In genomic region chr18:12786669-12787068, GRCh38 we compare ENCODE assay signal across 37 cellular contexts.
"Had no signal": no experiment of that assay in that cellular context is flagged by ENCODE, and none has a peak within 500 bp of the region (broad histone marks: within the 10 kb centered on the region; RNA-seq: fewer than 3 reads in every experiment).

No MANE protein-coding gene starts in this region.

- DNase-seq: activated B cell treated with CpG ODN at 0.5 μM for 24 hours; activated CD4-positive, alpha-beta memory T cell treated with anti-CD3 and anti-CD28 coated beads for 36 hours; activated CD4-positive, alpha-beta T cell treated with anti-CD3 and anti-CD28 coated beads for 4 hours; activated CD4-positive, alpha-beta T cell treated with anti-CD3 and anti-CD28 coated beads, Interleukin-2, amount 10 ng/mL, durations not matched to agents 24 days and 14 days; activated CD4-positive, alpha-beta T cell treated with anti-CD3 and anti-CD28 coated beads, Interleukin-2, amount 50 U/mL, for 1 hour; activated CD4-positive, alpha-beta T cell treated with anti-CD3 and anti-CD28 coated beads, Interleukin-2, amount 50 U/mL, for 4 hours; activated CD4-positive, CD25-positive, alpha-beta regulatory T cell treated with anti-CD3 and anti-CD28 coated beads, Interleukin-2, amount 50 U/mL, for 72 hours; activated CD8-positive, alpha-beta memory T cell treated with anti-CD3 and anti-CD28 coated beads, Interleukin-2, amount 50 U/mL, for 4 hours; activated CD8-positive, alpha-beta T cell treated with anti-CD3 and anti-CD28 coated beads for 36 hours; activated effector memory CD4-positive, alpha-beta T cell treated with anti-CD3 and anti-CD28 coated beads, Interleukin-2, amount 50 U/mL, for 16 hours; activated gamma-delta T cell treated with Interleukin-2 at 50 U/mL for 16 hours; activated naive CD4-positive, alpha-beta T cell; activated naive CD4-positive, alpha-beta T cell treated with anti-CD3 and anti-CD28 coated beads for 36 hours; activated naive CD4-positive, alpha-beta T cell treated with anti-CD3 and anti-CD28 coated beads, Interleukin-2, amount 50 U/mL, for 16 hours; activated naive CD8-positive, alpha-beta T cell treated with anti-CD3 and anti-CD28 coated beads for 36 hours; activated T-cell treated with anti-CD3 and anti-CD28 coated beads for 4 hours; activated T-cell treated with anti-CD3 and anti-CD28 coated beads, Interleukin-2, amount 50 U/mL, for 1 hour; activated T-cell treated with anti-CD3 and anti-CD28 coated beads, Interleukin-2, amount 50 U/mL, for 4 hours; activated T-cell treated with anti-CD3 and anti-CD28 coated beads, Interleukin-2, amount 50 U/mL, for 72 hours; adrenal gland; amniotic stem cell; aorta; body of pancreas; brain microvascular endothelial cell; central memory CD4-positive, alpha-beta T cell; cerebellar nuclear complex; T-cell; T-helper 2 cell; T-helper 9 cell had no signal

- FAIRE-seq: astrocyte, TTC549 had no signal

- H3K9me3 ChIP-seq: adrenal gland, body of pancreas, breast epithelium had no signal

- H3K4me3 Mint-ChIP-seq: activated B cell treated with CpG ODN at 0.5 μM for 24 hours; activated CD4-positive, alpha-beta memory T cell treated with anti-CD3 and anti-CD28 coated beads for 36 hours; activated CD4-positive, alpha-beta T cell treated with anti-CD3 and anti-CD28 coated beads, Interleukin-2, amount 10 ng/mL, durations not matched to agents 24 days and 14 days; activated CD8-positive, alpha-beta T cell treated with anti-CD3 and anti-CD28 coated beads for 36 hours; activated naive CD4-positive, alpha-beta T cell treated with anti-CD3 and anti-CD28 coated beads for 36 hours; activated naive CD8-positive, alpha-beta T cell treated with anti-CD3 and anti-CD28 coated beads for 36 hours; activated T-cell treated with anti-CD3 and anti-CD28 coated beads, Interleukin-2, amount 50 U/mL, for 4 hours; activated T-cell treated with anti-CD3 and anti-CD28 coated beads, Interleukin-2, amount 50 U/mL, for 72 hours; activated T-helper 1 cell treated with anti-CD3 and anti-CD28 coated beads, Interleukin-12 subunit alpha, Interleukin-12 subunit beta, Interleukin-2, Interleukin-4 antibody, amounts not matched to agents 30 ng/mL and 10 ng/mL and 1 ng/mL, durations not matched to agents 14 hours and 24 hours and 36 hours; activated T-helper 17 cell treated with anti-CD3 and anti-CD28 coated beads, Interleukin-2, amount 50 U/mL, for 72 hours; T-cell; T-helper 2 cell treated with Interferon-gamma antibody and Interleukin-4, amounts not matched to agents 5 μg/mL and 100 μg/mL, for 36 hours had no signal

- H3K4me3 ChIP-seq: adrenal gland, body of pancreas, breast epithelium had no signal

- H3K4me1 ChIP-seq: adrenal gland, body of pancreas, breast epithelium had no signal

- ATAC-seq: activated CD8-positive, alpha-beta T cell treated with anti-CD3 and anti-CD28 coated beads for 36 hours; activated naive CD4-positive, alpha-beta T cell treated with anti-CD3 and anti-CD28 coated beads, Interleukin-2, amount 50 U/mL, for 72 hours; activated T-cell treated with anti-CD3 and anti-CD28 coated beads, Interleukin-2, amount 50 U/mL, for 4 hours; activated T-cell treated with anti-CD3 and anti-CD28 coated beads, Interleukin-2, amount 50 U/mL, for 72 hours; activated T-helper 17 cell treated with anti-CD3 and anti-CD28 coated beads, Interleukin-2, amount 50 U/mL, for 72 hours; body of pancreas; T-cell had no signal

- H3K27me3 ChIP-seq: adrenal gland, body of pancreas, brain microvascular endothelial cell, breast epithelium had no signal

- H3K27me3 Mint-ChIP-seq: activated B cell treated with CpG ODN at 0.5 μM for 24 hours; activated CD4-positive, alpha-beta memory T cell treated with anti-CD3 and anti-CD28 coated beads for 36 hours; activated CD4-positive, alpha-beta T cell treated with anti-CD3 and anti-CD28 coated beads, Interleukin-2, amount 10 ng/mL, durations not matched to agents 24 days and 14 days; activated CD8-positive, alpha-beta T cell treated with anti-CD3 and anti-CD28 coated beads for 36 hours; activated naive CD8-positive, alpha-beta T cell treated with anti-CD3 and anti-CD28 coated beads for 36 hours; activated T-helper 17 cell treated with anti-CD3 and anti-CD28 coated beads, Interleukin-2, amount 50 U/mL, for 72 hours; T-cell had no signal

- H3K4me1 Mint-ChIP-seq: activated naive CD8-positive, alpha-beta T cell treated with anti-CD3 and anti-CD28 coated beads for 36 hours; activated T-helper 17 cell treated with anti-CD3 and anti-CD28 coated beads, Interleukin-2, amount 50 U/mL, for 72 hours; T-cell had no signal

- H3K9me3 Mint-ChIP-seq: activated B cell treated with CpG ODN at 0.5 μM for 24 hours; activated CD4-positive, alpha-beta memory T cell treated with anti-CD3 and anti-CD28 coated beads for 36 hours; activated CD4-positive, alpha-beta T cell treated with anti-CD3 and anti-CD28 coated beads, Interleukin-2, amount 10 ng/mL, durations not matched to agents 24 days and 14 days; activated CD8-positive, alpha-beta T cell treated with anti-CD3 and anti-CD28 coated beads for 36 hours; activated naive CD4-positive, alpha-beta T cell treated with anti-CD3 and anti-CD28 coated beads for 36 hours; activated naive CD4-positive, alpha-beta T cell treated with anti-CD3 and anti-CD28 coated beads, Interleukin-2, amount 50 U/mL, for 72 hours; activated naive CD8-positive, alpha-beta T cell treated with anti-CD3 and anti-CD28 coated beads for 36 hours; activated T-cell treated with anti-CD3 and anti-CD28 coated beads, Interleukin-2, amount 50 U/mL, for 4 hours; activated T-cell treated with anti-CD3 and anti-CD28 coated beads, Interleukin-2, amount 50 U/mL, for 72 hours; activated T-helper 1 cell treated with anti-CD3 and anti-CD28 coated beads, Interleukin-12 subunit alpha, Interleukin-12 subunit beta, Interleukin-2, Interleukin-4 antibody, amounts not matched to agents 30 ng/mL and 10 ng/mL and 1 ng/mL, durations not matched to agents 14 hours and 24 hours and 36 hours; activated T-helper 17 cell treated with anti-CD3 and anti-CD28 coated beads, Interleukin-2, amount 50 U/mL, for 72 hours; T-cell; T-helper 2 cell treated with Interferon-gamma antibody and Interleukin-4, amounts not matched to agents 5 μg/mL and 100 μg/mL, for 36 hours had no signal

- H3K27ac Mint-ChIP-seq: activated B cell treated with CpG ODN at 0.5 μM for 24 hours; activated CD4-positive, alpha-beta memory T cell treated with anti-CD3 and anti-CD28 coated beads for 36 hours; activated CD4-positive, alpha-beta T cell treated with anti-CD3 and anti-CD28 coated beads, Interleukin-2, amount 10 ng/mL, durations not matched to agents 24 days and 14 days; activated CD8-positive, alpha-beta T cell treated with anti-CD3 and anti-CD28 coated beads for 36 hours; activated naive CD4-positive, alpha-beta T cell treated with anti-CD3 and anti-CD28 coated beads for 36 hours; activated naive CD4-positive, alpha-beta T cell treated with anti-CD3 and anti-CD28 coated beads, Interleukin-2, amount 50 U/mL, for 72 hours; activated naive CD8-positive, alpha-beta T cell treated with anti-CD3 and anti-CD28 coated beads for 36 hours; activated T-cell treated with anti-CD3 and anti-CD28 coated beads, Interleukin-2, amount 50 U/mL, for 72 hours; activated T-helper 1 cell treated with anti-CD3 and anti-CD28 coated beads, Interleukin-12 subunit alpha, Interleukin-12 subunit beta, Interleukin-2, Interleukin-4 antibody, amounts not matched to agents 30 ng/mL and 10 ng/mL and 1 ng/mL, durations not matched to agents 14 hours and 24 hours and 36 hours; activated T-helper 17 cell treated with anti-CD3 and anti-CD28 coated beads, Interleukin-2, amount 50 U/mL, for 72 hours; T-cell; T-helper 2 cell treated with Interferon-gamma antibody and Interleukin-4, amounts not matched to agents 5 μg/mL and 100 μg/mL, for 36 hours had no signal

- H3K36me3 ChIP-seq: adrenal gland had no signal

- H3K27ac ChIP-seq: adrenal gland, body of pancreas, brain microvascular endothelial cell, breast epithelium, VCaP had no signal
